Comparison of ENCODE assay signal across 22 cellular contexts in the genomic region with DNA sequence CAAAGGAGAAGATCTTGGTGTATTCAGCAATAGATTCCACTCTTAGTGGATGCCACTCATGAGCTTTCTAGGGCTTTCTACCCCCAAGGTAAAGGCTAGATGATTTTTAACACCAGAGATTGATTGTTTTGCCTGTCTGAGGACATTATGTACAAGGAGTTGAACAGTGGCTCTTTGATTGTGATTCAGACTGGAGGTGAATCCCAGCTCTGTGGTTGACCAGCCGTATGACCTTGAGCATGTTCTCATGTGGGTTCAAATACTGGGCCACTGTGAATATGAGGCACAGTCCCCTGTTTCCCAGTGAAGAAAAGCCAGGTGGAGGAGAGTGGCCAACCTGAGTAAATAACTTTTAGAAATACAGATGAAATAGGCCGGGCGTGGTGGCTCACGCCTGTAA. TPM values are rescaled to one million over a fixed set of nuclear protein-coding genes. Genes with fewer than 3 reads are reported as not detected.
A peak's percentile ranks its signal among the peaks of the same experiment; 100 is the strongest.
DNase-seq lines count a peak whose midpoint lies in the region; ATAC-seq and TF ChIP-seq lines count a peak whose summit lies in the region.
"Had no signal": no experiment of that assay in that cellular context is flagged by ENCODE, and none has a peak within 500 bp of the region (broad histone marks: within the 10 kb centered on the region; RNA-seq: fewer than 3 reads in every experiment).

No MANE protein-coding gene starts in this region.

- TF ChIP-seq POLR2A in gastrocnemius medialis (IDR thresholded peaks at IDR 0.05) (no peak), thyroid gland (IDR thresholded peaks at IDR 0.05) (no peak)

- H3K9me3 ChIP-seq in OCI-LY1 (ENCODE audit: low read length) (no peaks in the 10 kb centered on the region), gastrocnemius medialis (no peaks in the 10 kb centered on the region), thyroid gland (no peaks in the 10 kb centered on the region)
- H3K9me3 ChIP-seq: A549 had no signal

- peaks cover 44% of the 10 kb centered on the region for H3K36me3 Mint-ChIP-seq in dendritic cell treated with granulocyte-macrophage colony-stimulating factor and Interleukin-4, amounts not matched to agents 40 ng/mL and 50 ng/mL, for 4 days (ENCODE audit: low read depth)

- H3K9ac ChIP-seq in OCI-LY1 (ENCODE audit: low read length): no peak overlapping the region

- intact Hi-C loops in dendritic cell treated with granulocyte-macrophage colony-stimulating factor and Interleukin-4, amounts not matched to agents 40 ng/mL and 50 ng/mL, for 4 days (cut with micrococcal nuclease): no loop called here
- intact Hi-C loops in gastrocnemius medialis (cut with DNase I; ENCODE audit: low total_unique reads) (no loop called here), thyroid gland (cut with DNase I) (no loop called here)

- H3K79me2 ChIP-seq in OCI-LY1 (ENCODE audit: insufficient read depth, low read length): no peaks in the 10 kb centered on the region

- no peaks in the 10 kb centered on the region for H4K20me1 ChIP-seq in OCI-LY1 (ENCODE audit: insufficient read depth, low read length)

- H3K4me1 ChIP-seq in OCI-LY1 (ENCODE audit: insufficient read depth, low read length, severe bottlenecking): peaks cover 22% of the 10 kb centered on the region
- H3K4me1 ChIP-seq in gastrocnemius medialis: peaks cover 19 to 25% of the 10 kb centered on the region in 2 donors
- H3K4me1 ChIP-seq in thyroid gland: no peaks in the 10 kb centered on the region
- H3K4me1 ChIP-seq: A549 had no signal

- no peaks in the 10 kb centered on the region for H3K27me3 Mint-ChIP-seq in dendritic cell treated with granulocyte-macrophage colony-stimulating factor and Interleukin-4, amounts not matched to agents 40 ng/mL and 50 ng/mL, for 4 days
- H3K27me3 Mint-ChIP-seq: CD4-positive, CD25-positive, alpha-beta regulatory T cell; CD8-positive, alpha-beta memory T cell had no signal

- H3F3A ChIP-seq in OCI-LY1 (ENCODE audit: insufficient read depth, low read length): no peaks in the 10 kb centered on the region

- H3K27ac Mint-ChIP-seq in dendritic cell treated with granulocyte-macrophage colony-stimulating factor and Interleukin-4, amounts not matched to agents 40 ng/mL and 50 ng/mL, for 4 days: peak overlapping the region; percentile 19
- H3K27ac Mint-ChIP-seq: CD4-positive, CD25-positive, alpha-beta regulatory T cell; GM23338 had no signal

- H3K27me3 ChIP-seq in OCI-LY1 (ENCODE audit: insufficient read depth, low read length) (no peaks in the 10 kb centered on the region), gastrocnemius medialis (no peaks in the 10 kb centered on the region), thyroid gland (no peaks in the 10 kb centered on the region)

- DNase-seq in activated effector memory CD4-positive, alpha-beta T cell treated with anti-CD3 and anti-CD28 coated beads, Interleukin-2, amount 50 U/mL, for 16 hours: peak; percentile 28
- no peak for DNase-seq in activated effector memory CD4-positive, alpha-beta T cell treated with Interleukin-2 at 50 U/mL for 16 hours
- DNase-seq in gastrocnemius medialis: no peak
- DNase-seq in thyroid gland: no peak
- no peak for DNase-seq in NCI-H1436 treated with DMSO at 0.1 percent for 48 hours (lab: John Stamatoyannopoulos, UW)
- no peak for DNase-seq in activated CD4-positive, CD25-positive, alpha-beta regulatory T cell treated with anti-CD3 and anti-CD28 coated beads, Interleukin-2, amount 50 U/mL, for 72 hours
- DNase-seq: C1 segment of cervical spinal cord; CD4-positive, CD25-positive, alpha-beta regulatory T cell; CD8-positive, alpha-beta memory T cell; COR-L47; DMS 273 treated with DMSO at 0.1 percent for 48 hours; DMS53; DND-41; EL; HCEC 1CT; IMR-90 had no signal

- H2AFZ ChIP-seq in OCI-LY1 (ENCODE audit: low read length): no peak overlapping the region
- H2AFZ ChIP-seq: GM23338 had no signal

- peaks cover 21% of the 10 kb centered on the region for H3K4me1 Mint-ChIP-seq in dendritic cell treated with granulocyte-macrophage colony-stimulating factor and Interleukin-4, amounts not matched to agents 40 ng/mL and 50 ng/mL, for 4 days (ENCODE audit: low read depth)

- in situ Hi-C loops in gastrocnemius medialis (cut with MboI; ENCODE audit: low sequenced_read_pairs in 4 of 4): no loop called here

- H3K36me3 ChIP-seq in OCI-LY1 (ENCODE audit: insufficient read depth, low read length): peaks cover 29% of the 10 kb centered on the region
- peaks cover 0 to 9% of the 10 kb centered on the region in 2 donors for H3K36me3 ChIP-seq in gastrocnemius medialis
- peaks cover 14 to 19% of the 10 kb centered on the region in 2 donors for H3K36me3 ChIP-seq in thyroid gland

- 98% methylated on average over 4 of the region's 4 CpGs for WGBS in thyroid gland, 2 donors

- H3K9me2 ChIP-seq in OCI-LY1 (ENCODE audit: low read depth, low read length): no peaks in the 10 kb centered on the region

- H3K9me3 Mint-ChIP-seq in dendritic cell treated with granulocyte-macrophage colony-stimulating factor and Interleukin-4, amounts not matched to agents 40 ng/mL and 50 ng/mL, for 4 days: no peaks in the 10 kb centered on the region
- H3K9me3 Mint-ChIP-seq: CD4-positive, CD25-positive, alpha-beta regulatory T cell; CD8-positive, alpha-beta memory T cell; GM23338 had no signal

- ATAC-seq in gastrocnemius medialis: no peak
- ATAC-seq: A549, GM23338 had no signal

- no peak overlapping the region for H3K4me2 ChIP-seq in OCI-LY1 (ENCODE audit: low read length)
- H3K4me2 ChIP-seq: A549, GM23338 had no signal

- no peak overlapping the region for H3K4me3 ChIP-seq in OCI-LY1 (ENCODE audit: low read depth, low read length, poor library complexity, severe bottlenecking)
- peak overlapping the region in 1 of 4 donors; percentile 37 for H3K4me3 ChIP-seq in gastrocnemius medialis
- no peak overlapping the region for H3K4me3 ChIP-seq in thyroid gland (replicated peaks in 1 of 3)
- H3K4me3 ChIP-seq: A549, GM23338 had no signal

- H3K27ac ChIP-seq in OCI-LY1 (ENCODE audit: low read depth, low read length, poor library complexity, severe bottlenecking) (peak overlapping the region; percentile 12), gastrocnemius medialis (peak overlapping the region; percentile 82 to 95 (median 84)), thyroid gland (no peak overlapping the region)
- H3K27ac ChIP-seq: 22Rv1, A549, HL-60 had no signal

- TF ChIP-seq CTCF in OCI-LY1 (IDR thresholded peaks at IDR 0.05; ENCODE audit: low read length) (no peak), gastrocnemius medialis (IDR thresholded peaks at IDR 0.05 in 4 of 5, conservative IDR thresholded peaks at IDR 0.05 in 1 of 5) (no peak), thyroid gland (IDR thresholded peaks at IDR 0.05) (no peak)

- H3K4me3 Mint-ChIP-seq in dendritic cell treated with granulocyte-macrophage colony-stimulating factor and Interleukin-4, amounts not matched to agents 40 ng/mL and 50 ng/mL, for 4 days: no peak overlapping the region
- H3K4me3 Mint-ChIP-seq: CD4-positive, CD25-positive, alpha-beta regulatory T cell; CD8-positive, alpha-beta memory T cell; GM23338 had no signal

RNA-seq across cellular contexts. Expression of gene PARVB, which starts 24.0 kb away (rescaled TPM):
- 100 to 1,000 TPM; 120 to 201 (median 147) TPM for total RNA-seq in gastrocnemius medialis
- total RNA-seq in thyroid gland: 10 to 100 TPM in 2 of 4 donors, 1 to 10 TPM in 2; 6.7 to 34.9 (median 11.0) TPM

RNA-seq across cellular contexts. Expression of gene SAMM50, which starts 44.9 kb away (rescaled TPM):
- total RNA-seq in gastrocnemius medialis: 100 to 1,000 TPM in 1 of 4 donors, 10 to 100 TPM in 3; 67.4 to 104 (median 72.0) TPM
- 10 to 100 TPM; 31.9 to 38.3 (median 32.1) TPM for total RNA-seq in thyroid gland

Comparison
In these comparisons a context has a peak if more than half of its experiments do, and no peak if none do; other contexts are left out.
1. H3K27ac ChIP-seq: peak in OCI-LY1 (single experiment) and gastrocnemius medialis (4 of 4); none in thyroid gland (0 of 3).